Comparison of ENCODE assay signal across 9 cellular contexts in the genomic region with DNA sequence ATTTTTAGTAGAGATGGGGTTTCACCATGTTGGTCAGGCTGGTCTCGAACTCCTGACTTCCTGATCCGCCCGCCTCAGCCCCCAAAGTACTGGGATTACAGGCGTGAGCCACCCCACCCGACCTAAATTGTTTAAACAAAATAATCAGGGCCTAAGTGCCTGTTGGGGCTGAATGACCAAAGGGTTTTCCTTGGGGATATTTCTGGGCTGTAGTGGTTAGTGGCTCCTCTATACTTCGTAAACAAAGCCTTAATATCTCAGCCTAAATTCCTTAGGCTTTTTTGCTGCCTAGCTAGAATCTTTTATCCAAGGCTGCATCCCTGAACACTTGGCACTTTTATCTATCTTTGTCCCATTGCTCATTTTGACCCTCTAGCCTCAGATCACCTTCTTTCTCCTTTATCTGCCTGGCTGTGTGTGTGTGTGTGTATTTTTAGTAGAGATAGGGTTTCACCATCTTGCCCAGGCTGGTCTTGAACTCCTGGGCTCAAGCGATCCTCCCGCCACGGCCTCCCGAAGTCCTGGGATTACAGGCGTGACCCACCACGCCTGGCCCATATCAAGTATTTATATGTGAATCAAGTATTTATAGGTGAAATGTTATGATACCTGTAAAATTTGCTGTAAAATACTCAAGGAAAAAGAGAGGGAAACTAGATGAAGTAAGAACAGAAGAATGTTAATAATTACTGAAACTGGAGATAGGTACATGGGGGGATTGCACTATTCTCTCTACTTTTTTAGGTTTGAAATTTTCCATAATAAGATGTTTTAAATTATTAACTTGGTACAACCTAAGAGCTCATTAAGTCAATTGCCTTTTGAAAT. TPM values are rescaled to one million over a fixed set of nuclear protein-coding genes. Genes with fewer than 3 reads are reported as not detected.
DNase-seq lines count a peak whose midpoint lies in the region; ATAC-seq and TF ChIP-seq lines count a peak whose summit lies in the region.
"Had no signal": no experiment of that assay in that cellular context is flagged by ENCODE, and none has a peak within 500 bp of the region (broad histone marks: within the 10 kb centered on the region; RNA-seq: fewer than 3 reads in every experiment).

No MANE protein-coding gene starts in this region.

- intact Hi-C loops in stomach (cut with DNase I; ENCODE audit: low total_unique reads) (no loop called here), Right ventricle myocardium superior (cut with DNase I) (loop anchor here (10.0 kb wide), 1 partner anchor 220 kb away; a partner anchor contains a TSS)

- no peak for TF ChIP-seq POLR2A in stomach (IDR thresholded peaks at IDR 0.05)

- H3K27ac ChIP-seq in RWPE1 (peak overlapping the region; percentile 95), stomach (peak overlapping the region in 1 of 5 donors; percentile 84)

- peaks cover 11 to 35% of the 10 kb centered on the region in 2 donors for H3K36me3 Mint-ChIP-seq in activated T-cell treated with anti-CD3 and anti-CD28 coated beads, Interleukin-2, amount 50 U/mL, for 72 hours (ENCODE audit: insufficient read depth in 2 of 2)

- no peaks in the 10 kb centered on the region for H3K27me3 ChIP-seq in stomach
- H3K27me3 ChIP-seq: adrenal gland had no signal

- 70 to 74% (median 73%) methylated on average over 12 of the region's 12 CpGs for WGBS in stomach, 5 donors

- peak overlapping the region; percentile 91 for H3K27ac Mint-ChIP-seq in activated T-cell treated with anti-CD3 and anti-CD28 coated beads, Interleukin-2, amount 50 U/mL, for 72 hours

- TF ChIP-seq CTCF in RWPE1 (conservative IDR thresholded peaks at IDR 0.05; ENCODE audit: low read depth) (no peak), epithelial cell of esophagus (IDR thresholded peaks at IDR 0.05; ENCODE audit: insufficient read depth, low read depth, low read length, missing control alignments) (no peak), stomach (IDR thresholded peaks at IDR 0.05) (no peak)

- POLR2A ChIA-PET in RWPE1 (lab: Yijun Ruan, JAX; ENCODE audit: low non-redundant PET): no interaction called here

- H3K9me3 Mint-ChIP-seq in activated T-cell treated with anti-CD3 and anti-CD28 coated beads, Interleukin-2, amount 50 U/mL, for 72 hours: no peaks in the 10 kb centered on the region

- peak overlapping the region; percentile 88 to 96 for H3K4me3 Mint-ChIP-seq in activated T-cell treated with anti-CD3 and anti-CD28 coated beads, Interleukin-2, amount 50 U/mL, for 72 hours

- DNase-seq in activated T-cell treated with anti-CD3 and anti-CD28 coated beads, Interleukin-2, amount 50 U/mL, for 72 hours: no peak
- DNase-seq in activated T-cell treated with anti-CD3 and anti-CD28 coated beads for 4 hours (no peak), RWPE1 (ENCODE audit: low spot score) (no peak), epithelial cell of esophagus (ENCODE audit: low read depth) (no peak), stomach (no peak), NCI-H345 (lab: John Stamatoyannopoulos, UW) (no peak), Right ventricle myocardium superior (no peak)

- H3K36me3 ChIP-seq in stomach: no peaks in the 10 kb centered on the region
- H3K36me3 ChIP-seq: adrenal gland had no signal

- no peaks in the 10 kb centered on the region for H3K9me3 ChIP-seq in stomach
- H3K9me3 ChIP-seq: adrenal gland had no signal

- H3K4me3 ChIP-seq in epithelial cell of esophagus (ENCODE audit: low read length) (peak overlapping the region; percentile 16), stomach (peak overlapping the region in 3 of 4 donors; percentile 80 to 96 (median 93))

- H3K27me3 Mint-ChIP-seq in activated T-cell treated with anti-CD3 and anti-CD28 coated beads, Interleukin-2, amount 50 U/mL, for 72 hours (ENCODE audit: low read depth): no peaks in the 10 kb centered on the region

- peaks cover 10 to 33% (median 20%) of the 10 kb centered on the region in 4 donors for H3K4me1 ChIP-seq in stomach

- H3K4me1 Mint-ChIP-seq in activated T-cell treated with anti-CD3 and anti-CD28 coated beads, Interleukin-2, amount 50 U/mL, for 72 hours (ENCODE audit: low read depth): peaks cover 49% of the 10 kb centered on the region

- CTCF ChIA-PET in RWPE1 (lab: Yijun Ruan, JAX): no interaction called here

- no peak for TF ChIP-seq EP300 in stomach (IDR thresholded peaks at IDR 0.05)

- ATAC-seq in activated T-cell treated with anti-CD3 and anti-CD28 coated beads, Interleukin-2, amount 50 U/mL, for 72 hours (replicated peaks in 1 of 2): no peak
- ATAC-seq in Right ventricle myocardium superior (ENCODE audit: poor library complexity) (no peak), GM19328 (IDR thresholded peaks at IDR 0.05; ENCODE audit: unreplicated experiment) (no peak)

RNA-seq across cellular contexts. Expression of a gene that starts 1.8 kb away (rescaled TPM):
- 100 to 1,000 TPM; 179 to 184 TPM for total RNA-seq in activated T-cell treated with anti-CD3 and anti-CD28 coated beads, Interleukin-2, amount 50 U/mL, for 72 hours
- total RNA-seq in stomach (10 to 100 TPM in 3 of 5 donors, 1 to 10 TPM in 2; 2.9 to 55.8 (median 33.4) TPM), Right ventricle myocardium superior (2.3 TPM)
- polyA plus RNA-seq in stomach: 10 to 100 TPM in 1 of 3 donors, 1 to 10 TPM in 2; 3.4 to 18.5 (median 6.4) TPM

RNA-seq across cellular contexts. Expression of a gene that starts 2.1 kb away (rescaled TPM):
- 10 to 100 TPM; 15.3 TPM for total RNA-seq in activated T-cell treated with anti-CD3 and anti-CD28 coated beads, Interleukin-2, amount 50 U/mL, for 72 hours
- total RNA-seq in stomach (1 to 10 TPM in 3 of 5 donors, not detected in 2; 4.6 to 9.6 (median 5.2) TPM), Right ventricle myocardium superior (not detected)
- polyA plus RNA-seq in stomach: 1 to 10 TPM; 2.5 to 3.7 (median 3.4) TPM
